Comparison of ENCODE assay signal across 9 cellular contexts in the genomic region with DNA sequence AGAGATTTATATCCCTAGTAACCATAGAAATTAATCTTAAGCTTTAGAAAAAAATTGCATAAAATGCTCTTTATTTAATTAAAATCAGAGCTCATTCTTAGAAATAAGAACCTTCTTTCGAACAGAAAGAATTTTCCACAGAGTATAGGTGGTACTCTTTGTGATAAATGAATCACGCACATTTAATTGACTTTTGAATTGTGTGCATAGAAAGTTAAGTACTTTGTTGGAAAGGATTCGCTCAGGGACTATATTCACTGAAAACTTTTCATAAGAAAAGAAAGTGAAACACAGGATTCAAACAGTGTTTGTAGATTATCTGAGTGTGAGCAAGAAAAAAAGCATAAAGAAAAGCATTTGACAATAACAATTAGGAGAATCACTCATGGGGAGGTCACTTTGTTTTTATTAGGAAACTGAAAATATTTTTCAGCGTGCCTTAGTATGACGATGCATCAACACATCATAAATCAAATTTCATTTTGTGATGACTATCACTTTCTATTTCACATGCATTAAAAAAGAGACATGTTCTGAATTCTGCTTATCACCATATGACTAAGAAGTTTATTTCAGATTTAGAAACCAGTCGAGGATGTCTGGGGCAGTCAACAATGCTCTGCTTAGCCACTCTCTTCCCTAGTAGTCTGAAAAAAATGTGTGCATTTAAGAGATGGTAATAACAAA. TPM values are rescaled to one million over a fixed set of nuclear protein-coding genes. Genes with fewer than 3 reads are reported as not detected.
A peak's percentile ranks its signal among the peaks of the same experiment; 100 is the strongest.
DNase-seq lines count a peak whose midpoint lies in the region; ATAC-seq, FAIRE-seq and TF ChIP-seq lines count a peak whose summit lies in the region.
"Had no signal": no experiment of that assay in that cellular context is flagged by ENCODE, and none has a peak within 500 bp of the region (broad histone marks: within the 10 kb centered on the region; RNA-seq: fewer than 3 reads in every experiment).

No MANE protein-coding gene starts in this region.

- H3K27me3 ChIP-seq in CD4-positive, CD25-positive, alpha-beta regulatory T cell (ENCODE audit: control insufficient read depth, insufficient read depth, low read length) = no peaks in the 10 kb centered on the region
- no peaks in the 10 kb centered on the region for H3K27me3 ChIP-seq in tibial nerve

- peak in 2 of 3 donors; percentile 1 to 60 for DNase-seq in CD4-positive, CD25-positive, alpha-beta regulatory T cell
- DNase-seq in tibial nerve (ENCODE audit: low spot score in 2 of 2) (no peak), NCI-H748 (lab: John Stamatoyannopoulos, UW; ENCODE audit: unreplicated experiment) (no peak), hypothalamus (lab: John Stamatoyannopoulos, UW) (no peak), omental fat pad (ENCODE audit: low spot score) (no peak)
- DNase-seq: aorta had no signal

- H3K27ac ChIP-seq in CD4-positive, CD25-positive, alpha-beta regulatory T cell (ENCODE audit: insufficient read depth, low read length, poor library complexity, severe bottlenecking) = peak overlapping the region; percentile 25
- no peak overlapping the region for H3K27ac ChIP-seq in tibial nerve

- FAIRE-seq in endometrium (lab: Jason Lieb, UNC) = peak; percentile 93

- H3K9me3 Mint-ChIP-seq in CD4-positive, CD25-positive, alpha-beta regulatory T cell = no peaks in the 10 kb centered on the region

- no peaks in the 10 kb centered on the region for H3K36me3 Mint-ChIP-seq in CD4-positive, CD25-positive, alpha-beta regulatory T cell

- ATAC-seq in CD4-positive, CD25-positive, alpha-beta regulatory T cell (ENCODE audit: low read depth in 2 of 2) = peak; percentile 43 to 44
- ATAC-seq in GM19467 (IDR thresholded peaks at IDR 0.05; ENCODE audit: unreplicated experiment) (peak; percentile 66), HG03469 (IDR thresholded peaks at IDR 0.05; ENCODE audit: unreplicated experiment) (peak; percentile 73), omental fat pad (ENCODE audit: low FRiP score) (no peak)

- TF ChIP-seq CTCF in tibial nerve (IDR thresholded peaks at IDR 0.05) (no peak), omental fat pad (IDR thresholded peaks at IDR 0.05) (no peak)

- TF ChIP-seq EP300 in tibial nerve (IDR thresholded peaks at IDR 0.05) = no peak

- WGBS in tibial nerve, 2 donors = 52 to 63% methylated on average over 6 of the region's 6 CpGs

- H3K27me3 Mint-ChIP-seq in CD4-positive, CD25-positive, alpha-beta regulatory T cell = no peaks in the 10 kb centered on the region

- H3K4me1 Mint-ChIP-seq in CD4-positive, CD25-positive, alpha-beta regulatory T cell = peaks cover 0 to 27% (median 16%) of the 10 kb centered on the region in 4 donors

- TF ChIP-seq POLR2A in tibial nerve (IDR thresholded peaks at IDR 0.05) = no peak

- H3K36me3 ChIP-seq in CD4-positive, CD25-positive, alpha-beta regulatory T cell (ENCODE audit: control insufficient read depth, insufficient read depth, low read length) = no peaks in the 10 kb centered on the region
- H3K36me3 ChIP-seq in tibial nerve = no peaks in the 10 kb centered on the region

- peak overlapping the region; percentile 8 to 86 (median 63) for H3K27ac Mint-ChIP-seq in CD4-positive, CD25-positive, alpha-beta regulatory T cell

- H3K4me3 Mint-ChIP-seq in CD4-positive, CD25-positive, alpha-beta regulatory T cell = peak overlapping the region; percentile 5 to 80 (median 56)

- H3K4me1 ChIP-seq in CD4-positive, CD25-positive, alpha-beta regulatory T cell (ENCODE audit: control insufficient read depth, insufficient read depth, low read length, poor library complexity, severe bottlenecking) = peaks cover 9% of the 10 kb centered on the region
- peaks cover 0 to 27% (median 4%) of the 10 kb centered on the region in 4 donors for H3K4me1 ChIP-seq in tibial nerve

- peak overlapping the region; percentile 64 for H3K4me3 ChIP-seq in CD4-positive, CD25-positive, alpha-beta regulatory T cell (ENCODE audit: low read depth, low read length)
- no peak overlapping the region for H3K4me3 ChIP-seq in tibial nerve

- H3K9me3 ChIP-seq in CD4-positive, CD25-positive, alpha-beta regulatory T cell (ENCODE audit: control insufficient read depth in 2 of 2, low read length in 2 of 2) = no peaks in the 10 kb centered on the region
- H3K9me3 ChIP-seq in tibial nerve = no peaks in the 10 kb centered on the region

RNA-seq across cellular contexts. Expression of a gene that starts 49.5 kb away (rescaled TPM):
- 20.2 TPM for total RNA-seq in CD4-positive, CD25-positive, alpha-beta regulatory T cell
- 10 to 100 TPM; 15.9 to 27.2 (median 24.8) TPM for polyA plus RNA-seq in CD4-positive, CD25-positive, alpha-beta regulatory T cell
- total RNA-seq in tibial nerve = 10 to 100 TPM; 16.5 to 37.5 (median 21.4) TPM
- total RNA-seq in omental fat pad = 10 to 100 TPM; 17.7 to 30.1 (median 23.0) TPM

Comparison
In these comparisons a context has a peak if more than half of its experiments do, and no peak if none do; other contexts are left out.
1. DNase-seq: peak in CD4-positive, CD25-positive, alpha-beta regulatory T cell (2 of 3); none in tibial nerve (0 of 2), NCI-H748 (single experiment), hypothalamus (0 of 51) and omental fat pad (single experiment).